Comparison of ENCODE assay signal across 11 cellular contexts in the genomic region with DNA sequence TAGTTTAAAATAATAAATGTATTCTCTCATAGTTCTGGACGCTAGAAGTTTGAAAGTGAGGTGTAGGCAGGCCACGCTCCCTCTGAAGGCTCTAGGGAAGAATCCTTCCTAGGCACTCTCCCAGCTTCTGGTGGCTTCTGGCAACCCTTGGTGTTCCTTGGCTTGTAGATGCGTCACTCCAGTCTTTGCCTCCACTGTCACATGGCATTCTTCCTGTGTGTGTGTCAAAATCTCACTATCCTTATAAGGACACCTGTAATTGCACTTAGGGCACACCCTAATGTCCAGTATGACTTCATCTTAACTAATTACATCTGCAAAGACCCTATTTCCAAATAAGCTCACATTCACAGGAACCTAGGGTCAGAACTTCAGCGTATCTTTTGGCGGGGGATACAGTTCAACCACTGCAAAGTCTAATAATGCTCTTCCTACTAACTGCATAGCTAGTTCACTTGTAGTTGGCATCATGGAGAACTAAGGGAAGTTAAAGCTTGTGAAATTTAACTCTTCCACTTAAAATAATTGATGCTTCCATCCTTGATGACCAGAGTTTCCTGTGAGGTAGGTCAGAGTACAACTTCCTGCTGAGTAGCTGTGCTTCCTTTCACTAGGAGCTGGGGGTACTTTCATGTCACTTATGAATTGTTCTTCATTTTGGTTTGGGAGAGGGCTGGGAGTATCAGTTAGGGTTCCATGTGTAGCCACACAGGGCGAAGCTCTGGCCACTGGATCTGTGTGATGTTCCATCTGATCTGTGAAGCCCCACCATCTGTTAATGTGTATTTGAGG. TPM values are rescaled to one million over a fixed set of nuclear protein-coding genes. Genes with fewer than 3 reads are reported as not detected.
DNase-seq lines count a peak whose midpoint lies in the region; ATAC-seq, FAIRE-seq and TF ChIP-seq lines count a peak whose summit lies in the region.
"Had no signal": no experiment of that assay in that cellular context is flagged by ENCODE, and none has a peak within 500 bp of the region (broad histone marks: within the 10 kb centered on the region; RNA-seq: fewer than 3 reads in every experiment).

No MANE protein-coding gene starts in this region.

- no peak for TF ChIP-seq CTCF in astrocyte (IDR thresholded peaks at IDR 0.05; ENCODE audit: insufficient read depth, low read depth, low read length)
- TF ChIP-seq CTCF in heart left ventricle (IDR thresholded peaks at IDR 0.05): no peak
- TF ChIP-seq CTCF in gastrocnemius medialis (IDR thresholded peaks at IDR 0.05 in 4 of 5, conservative IDR thresholded peaks at IDR 0.05 in 1 of 5): no peak
- TF ChIP-seq CTCF in Calu3 (IDR thresholded peaks at IDR 0.05; ENCODE audit: unreplicated experiment): no peak

- ATAC-seq in heart left ventricle (peak; percentile 16 to 79 (median 46)), gastrocnemius medialis (peak; percentile 95 to 97), HG03095 (IDR thresholded peaks at IDR 0.05; ENCODE audit: unreplicated experiment) (no peak), GM18909 (IDR thresholded peaks at IDR 0.05; ENCODE audit: poor library complexity, unreplicated experiment) (no peak)
- ATAC-seq: SK-N-SH treated with all-trans-retinoic acid at 6 μM for 48 hours had no signal

- H3K27me3 Mint-ChIP-seq in astrocyte (ENCODE audit: low read depth, unreplicated experiment) (no peaks in the 10 kb centered on the region), Calu3 (ENCODE audit: unreplicated experiment) (no peaks in the 10 kb centered on the region)

- H3K4me3 Mint-ChIP-seq in astrocyte (ENCODE audit: unreplicated experiment) (no peak overlapping the region), Calu3 (ENCODE audit: low read depth, unreplicated experiment) (no peak overlapping the region)

- CTCF ChIA-PET in Calu3 (lab: Charles Lee): interaction anchor here (2.9 kb wide), 1 partner anchor 16 kb away, joined by 18 read pairs; no protein-coding TSS in a partner anchor

- H2AFZ ChIP-seq in astrocyte (ENCODE audit: low read depth, low read length): no peak overlapping the region

- in situ Hi-C loops in G401 (cut with HindIII; ENCODE audit: low sequenced_read_pairs) (loop anchor here (10.0 to 25.0 kb wide), 2 partner anchors 140 to 242 kb away; no protein-coding TSS in a partner anchor), gastrocnemius medialis (cut with MboI; ENCODE audit: low sequenced_read_pairs in 4 of 4) (loop anchor here in 1 of 4 donors (25.0 kb wide), 1 partner anchor 508 kb away; a partner anchor contains a TSS)

- H3K27me3 ChIP-seq in astrocyte (ENCODE audit: insufficient read depth, low read length) (no peaks in the 10 kb centered on the region), heart left ventricle (no peaks in the 10 kb centered on the region), gastrocnemius medialis (no peaks in the 10 kb centered on the region)

- H3K27ac ChIP-seq in astrocyte (ENCODE audit: low read depth, low read length) (no peak overlapping the region), heart left ventricle (peak overlapping the region; percentile 16 to 82 (median 62)), gastrocnemius medialis (peak overlapping the region; percentile 76 to 79 (median 78))

- H3K4me2 ChIP-seq in astrocyte (ENCODE audit: low read length): no peak overlapping the region

- no peaks in the 10 kb centered on the region for H3K9me3 ChIP-seq in astrocyte (ENCODE audit: insufficient read depth, low read depth, low read length)
- H3K9me3 ChIP-seq in heart left ventricle: no peaks in the 10 kb centered on the region
- no peaks in the 10 kb centered on the region for H3K9me3 ChIP-seq in gastrocnemius medialis

- no TSS peak for BruUV-seq in Calu3 (replicated peaks; lab: Mats Ljungman, UMichigan)

- FAIRE-seq in astrocyte (lab: Jason Lieb, UNC): no peak
- FAIRE-seq: colon had no signal

- DNase-seq in G401 (ENCODE audit: low spot score): peak; percentile 38
- DNase-seq in astrocyte (ENCODE audit: low read depth): peak; percentile 58
- peak in 1 of 5 donors; percentile 43 for DNase-seq in heart left ventricle
- peak; percentile 55 to 79 for DNase-seq in gastrocnemius medialis
- no peak for DNase-seq in Calu3
- no peak for DNase-seq in NCI-H1417 (lab: John Stamatoyannopoulos, UW)
- DNase-seq: GOT3 had no signal

- TF ChIP-seq POLR2A in heart left ventricle (IDR thresholded peaks at IDR 0.05): no peak
- peak in 1 of 2 donors; percentile 39 for TF ChIP-seq POLR2A in gastrocnemius medialis (IDR thresholded peaks at IDR 0.05)

- H3K79me2 ChIP-seq in astrocyte (ENCODE audit: insufficient read depth, low read length): peaks cover 72% of the 10 kb centered on the region

- 57 to 72% (median 67%) methylated on average over 6 of the region's 6 CpGs for WGBS in heart left ventricle, 4 donors

- H3K36me3 ChIP-seq in astrocyte (ENCODE audit: insufficient read depth, low read length) (peaks cover 27% of the 10 kb centered on the region), heart left ventricle (peaks cover 0 to 70% (median 37%) of the 10 kb centered on the region in 9 donors), gastrocnemius medialis (peaks cover 0 to 24% of the 10 kb centered on the region in 2 donors)

- H3K9me3 Mint-ChIP-seq in astrocyte (ENCODE audit: unreplicated experiment) (no peaks in the 10 kb centered on the region), Calu3 (ENCODE audit: low read depth, unreplicated experiment) (no peaks in the 10 kb centered on the region)

- intact Hi-C loops in heart left ventricle (cut with DNase I): loop anchor here in 2 of 10 donors (10.0 kb wide), 2 partner anchors 80 to 100 kb away; no protein-coding TSS in a partner anchor
- intact Hi-C loops in gastrocnemius medialis (cut with DNase I; ENCODE audit: low total_unique reads): no loop called here
- intact Hi-C loops in Calu3 (cut with micrococcal nuclease; ENCODE audit: unreplicated experiment): no loop called here

- no peak overlapping the region for H3K27ac Mint-ChIP-seq in astrocyte (ENCODE audit: unreplicated experiment)
- no peak overlapping the region for H3K27ac Mint-ChIP-seq in Calu3 (ENCODE audit: unreplicated experiment)

- H3K4me3 ChIP-seq in astrocyte (ENCODE audit: insufficient read depth, low read depth, low read length): no peak overlapping the region
- no peak overlapping the region for H3K4me3 ChIP-seq in heart left ventricle
- H3K4me3 ChIP-seq in gastrocnemius medialis: no peak overlapping the region

- H3K9ac ChIP-seq in astrocyte (ENCODE audit: low read length): no peak overlapping the region

- peaks cover 89% of the 10 kb centered on the region for H4K20me1 ChIP-seq in astrocyte (ENCODE audit: insufficient read depth, low read length)

- H3K4me1 ChIP-seq in astrocyte (ENCODE audit: insufficient read depth, low read length) (peaks cover 25% of the 10 kb centered on the region), heart left ventricle (peaks cover 7 to 65% (median 52%) of the 10 kb centered on the region in 12 donors), gastrocnemius medialis (peaks cover 27 to 39% of the 10 kb centered on the region in 2 donors)

- H3K36me3 Mint-ChIP-seq in astrocyte (ENCODE audit: low read depth, unreplicated experiment) (peaks cover 14% of the 10 kb centered on the region), Calu3 (ENCODE audit: insufficient read depth, unreplicated experiment) (peaks cover 10% of the 10 kb centered on the region)

- H3K4me1 Mint-ChIP-seq in astrocyte (ENCODE audit: low read depth, unreplicated experiment): peaks cover 31% of the 10 kb centered on the region
- peaks cover 48% of the 10 kb centered on the region for H3K4me1 Mint-ChIP-seq in Calu3 (ENCODE audit: low read depth, unreplicated experiment)

RNA-seq across cellular contexts. Expression of a gene that starts 10.4 kb away (rescaled TPM):
- 93.0 and 126 TPM in 2 replicates for total RNA-seq in G401 (2014; rRNA removed; shearing (Covaris generic))
- total RNA-seq in astrocyte: 153 and 160 TPM in 2 replicates
- total RNA-seq in heart left ventricle: 100 to 1,000 TPM in 3 of 9 donors, 10 to 100 TPM in 6; 57.5 to 126 (median 84.1) TPM
- 100 to 1,000 TPM in 1 of 2 donors, 10 to 100 TPM in 1; 47.2 to 111 TPM for polyA plus RNA-seq in heart left ventricle
- 10 to 100 TPM; 26.6 to 65.8 (median 45.7) TPM for total RNA-seq in gastrocnemius medialis
- 179 and 197 TPM in 2 replicates for total RNA-seq in Calu3 (2022)

Comparison
In these comparisons a context has a peak if more than half of its experiments do, and no peak if none do; other contexts are left out.
1. DNase-seq: peak in G401 (single experiment), astrocyte (single experiment) and gastrocnemius medialis (2 of 2); none in Calu3 (single experiment) and NCI-H1417 (0 of 3).
2. ATAC-seq: peak in heart left ventricle (4 of 4) and gastrocnemius medialis (2 of 2); none in HG03095 (single experiment) and GM18909 (single experiment).